1 cellular context compared by ENCODE assay signal in the genomic region with DNA sequence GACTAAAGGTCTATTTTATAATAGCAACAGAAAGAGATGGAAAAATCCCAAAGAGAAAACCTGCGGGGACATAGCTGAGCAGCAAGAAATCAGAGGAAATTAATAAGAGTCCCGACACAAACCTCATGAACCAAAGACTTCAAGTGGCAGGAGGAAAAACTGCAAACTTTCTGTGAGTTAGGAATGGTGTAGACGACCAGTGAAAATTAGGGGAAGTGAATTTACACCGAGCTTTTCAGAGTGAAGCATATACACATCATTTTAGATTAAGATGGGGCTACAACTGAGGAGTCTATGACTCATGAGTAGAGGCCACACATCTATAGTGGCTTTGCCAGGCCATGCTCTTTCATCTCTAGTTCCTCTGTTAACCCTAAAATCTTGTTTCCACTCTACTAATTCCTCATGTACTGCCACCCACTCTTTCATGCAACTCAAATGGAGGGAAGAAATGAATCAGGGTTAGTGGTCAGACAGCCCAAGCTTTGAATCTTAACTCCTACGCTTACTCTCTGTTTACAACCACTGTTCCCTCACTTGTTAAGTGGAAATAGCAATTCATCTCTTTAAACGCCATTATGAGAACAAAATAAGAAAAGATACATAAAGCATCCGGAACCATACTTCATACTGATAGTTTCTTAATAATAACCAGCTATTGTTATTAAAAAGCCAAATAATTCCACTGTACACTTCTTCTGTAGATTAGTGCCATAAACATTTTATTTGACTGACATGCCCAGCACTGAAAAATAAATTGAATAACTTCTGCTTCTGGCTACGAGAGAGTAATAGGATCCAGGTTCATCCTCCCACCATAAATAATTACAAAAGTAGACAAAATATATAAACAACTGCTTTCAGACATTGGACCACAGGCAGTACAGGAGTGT.
A peak's percentile ranks its signal among the peaks of the same experiment; 100 is the strongest.
TF ChIP-seq lines count a peak whose summit lies in the region.

No MANE protein-coding gene starts in this region.

TF ChIP-seq in GM12878, 131 proteins besides CTCF, POLR2A, EP300 and RAD21 (continued from another document and continues in another):
- TF ChIP-seq EGR1 (IDR thresholded peaks at IDR 0.05; ENCODE audit: borderline replicate concordance in 1 of 2, low read depth in 2 of 2, low read length in 2 of 2), result peak in 1 of 2 experiments; percentile 49; a peak in 1 of 3 replicates
- TF ChIP-seq FOXK2 (IDR thresholded peaks at IDR 0.05), result no peak
- TF ChIP-seq SPI1 (IDR thresholded peaks at IDR 0.05; ENCODE audit: borderline replicate concordance, insufficient read depth, low read depth, low read length), result peak; percentile 56
- no peak for TF ChIP-seq REST (IDR thresholded peaks at IDR 0.05; ENCODE audit: low read depth, low read length)
- no peak for TF ChIP-seq RCOR1 (conservative IDR thresholded peaks at IDR 0.05; ENCODE audit: low read depth, low read length)
- TF ChIP-seq PAX5 (IDR thresholded peaks at IDR 0.05; ENCODE audit: borderline replicate concordance, low read depth, low read length), result 0 out of 2 replicates have a peak, but pooled peaks have one; percentile 64
- no peak for TF ChIP-seq ZNF217 (IDR thresholded peaks at IDR 0.05)
- TF ChIP-seq RBBP5 (conservative IDR thresholded peaks at IDR 0.05), result no peak
- TF ChIP-seq HCFC1 (IDR thresholded peaks at IDR 0.05; ENCODE audit: low read length), result no peak
- no peak for TF ChIP-seq TCF3 (IDR thresholded peaks at IDR 0.05; ENCODE audit: borderline replicate concordance, insufficient read depth, low read depth, low read length)
- no peak for TF ChIP-seq TARDBP (IDR thresholded peaks at IDR 0.05; ENCODE audit: borderline replicate concordance)
- TF ChIP-seq, protein P1, sequence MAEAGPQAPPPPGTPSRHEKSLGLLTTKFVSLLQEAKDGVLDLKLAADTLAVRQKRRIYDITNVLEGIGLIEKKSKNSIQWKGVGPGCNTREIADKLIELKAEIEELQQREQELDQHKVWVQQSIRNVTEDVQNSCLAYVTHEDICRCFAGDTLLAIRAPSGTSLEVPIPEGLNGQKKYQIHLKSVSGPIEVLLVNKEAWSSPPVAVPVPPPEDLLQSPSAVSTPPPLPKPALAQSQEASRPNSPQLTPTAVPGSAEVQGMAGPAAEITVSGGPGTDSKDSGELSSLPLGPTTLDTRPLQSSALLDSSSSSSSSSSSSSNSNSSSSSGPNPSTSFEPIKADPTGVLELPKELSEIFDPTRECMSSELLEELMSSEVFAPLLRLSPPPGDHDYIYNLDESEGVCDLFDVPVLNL (IDR thresholded peaks at IDR 0.05; ENCODE audit: low read depth, low read length), result no peak
- TF ChIP-seq, protein P2, sequence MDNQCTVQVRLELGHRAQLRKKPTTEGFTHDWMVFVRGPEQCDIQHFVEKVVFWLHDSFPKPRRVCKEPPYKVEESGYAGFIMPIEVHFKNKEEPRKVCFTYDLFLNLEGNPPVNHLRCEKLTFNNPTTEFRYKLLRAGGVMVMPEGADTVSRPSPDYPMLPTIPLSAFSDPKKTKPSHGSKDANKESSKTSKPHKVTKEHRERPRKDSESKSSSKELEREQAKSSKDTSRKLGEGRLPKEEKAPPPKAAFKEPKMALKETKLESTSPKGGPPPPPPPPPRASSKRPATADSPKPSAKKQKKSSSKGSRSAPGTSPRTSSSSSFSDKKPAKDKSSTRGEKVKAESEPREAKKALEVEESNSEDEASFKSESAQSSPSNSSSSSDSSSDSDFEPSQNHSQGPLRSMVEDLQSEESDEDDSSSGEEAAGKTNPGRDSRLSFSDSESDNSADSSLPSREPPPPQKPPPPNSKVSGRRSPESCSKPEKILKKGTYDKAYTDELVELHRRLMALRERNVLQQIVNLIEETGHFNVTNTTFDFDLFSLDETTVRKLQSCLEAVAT (IDR thresholded peaks at IDR 0.05), result 0 out of 2 replicates have a peak, but pooled peaks have one; percentile 15
- no peak for TF ChIP-seq HDGF (IDR thresholded peaks at IDR 0.05)
- TF ChIP-seq EED (IDR thresholded peaks at IDR 0.05; ENCODE audit: low read depth), result peak; percentile 42; the same call in 1 of the 2 replicates
- TF ChIP-seq, protein P3, sequence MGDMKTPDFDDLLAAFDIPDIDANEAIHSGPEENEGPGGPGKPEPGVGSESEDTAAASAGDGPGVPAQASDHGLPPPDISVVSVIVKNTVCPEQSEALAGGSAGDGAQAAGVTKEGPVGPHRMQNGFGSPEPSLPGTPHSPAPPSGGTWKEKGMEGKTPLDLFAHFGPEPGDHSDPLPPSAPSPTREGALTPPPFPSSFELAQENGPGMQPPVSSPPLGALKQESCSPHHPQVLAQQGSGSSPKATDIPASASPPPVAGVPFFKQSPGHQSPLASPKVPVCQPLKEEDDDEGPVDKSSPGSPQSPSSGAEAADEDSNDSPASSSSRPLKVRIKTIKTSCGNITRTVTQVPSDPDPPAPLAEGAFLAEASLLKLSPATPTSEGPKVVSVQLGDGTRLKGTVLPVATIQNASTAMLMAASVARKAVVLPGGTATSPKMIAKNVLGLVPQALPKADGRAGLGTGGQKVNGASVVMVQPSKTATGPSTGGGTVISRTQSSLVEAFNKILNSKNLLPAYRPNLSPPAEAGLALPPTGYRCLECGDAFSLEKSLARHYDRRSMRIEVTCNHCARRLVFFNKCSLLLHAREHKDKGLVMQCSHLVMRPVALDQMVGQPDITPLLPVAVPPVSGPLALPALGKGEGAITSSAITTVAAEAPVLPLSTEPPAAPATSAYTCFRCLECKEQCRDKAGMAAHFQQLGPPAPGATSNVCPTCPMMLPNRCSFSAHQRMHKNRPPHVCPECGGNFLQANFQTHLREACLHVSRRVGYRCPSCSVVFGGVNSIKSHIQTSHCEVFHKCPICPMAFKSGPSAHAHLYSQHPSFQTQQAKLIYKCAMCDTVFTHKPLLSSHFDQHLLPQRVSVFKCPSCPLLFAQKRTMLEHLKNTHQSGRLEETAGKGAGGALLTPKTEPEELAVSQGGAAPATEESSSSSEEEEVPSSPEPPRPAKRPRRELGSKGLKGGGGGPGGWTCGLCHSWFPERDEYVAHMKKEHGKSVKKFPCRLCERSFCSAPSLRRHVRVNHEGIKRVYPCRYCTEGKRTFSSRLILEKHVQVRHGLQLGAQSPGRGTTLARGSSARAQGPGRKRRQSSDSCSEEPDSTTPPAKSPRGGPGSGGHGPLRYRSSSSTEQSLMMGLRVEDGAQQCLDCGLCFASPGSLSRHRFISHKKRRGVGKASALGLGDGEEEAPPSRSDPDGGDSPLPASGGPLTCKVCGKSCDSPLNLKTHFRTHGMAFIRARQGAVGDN (IDR thresholded peaks at IDR 0.05), result no peak
- TF ChIP-seq RFX5 (IDR thresholded peaks at IDR 0.05; ENCODE audit: low read depth, low read length), result no peak
- peak; percentile 24 for TF ChIP-seq MEF2B (IDR thresholded peaks at IDR 0.05; ENCODE audit: partially characterized antibody, poor library complexity, severe bottlenecking)
- TF ChIP-seq ZNF207 (IDR thresholded peaks at IDR 0.05; ENCODE audit: borderline replicate concordance), result no peak
- TF ChIP-seq SIX5 (IDR thresholded peaks at IDR 0.05; ENCODE audit: low read depth, low read length, severe bottlenecking), result no peak
- no peak for TF ChIP-seq CBX3 (IDR thresholded peaks at IDR 0.05; ENCODE audit: borderline replicate concordance, low read depth)
- no peak for TF ChIP-seq TBL1XR1 (IDR thresholded peaks at IDR 0.05; ENCODE audit: low read depth, low read length)
- TF ChIP-seq ZZZ3 (IDR thresholded peaks at IDR 0.05; ENCODE audit: control insufficient read depth, insufficient read length, low read depth), result no peak
- no peak for TF ChIP-seq RELB (IDR thresholded peaks at IDR 0.05; ENCODE audit: low read depth)
- TF ChIP-seq TAF1 (IDR thresholded peaks at IDR 0.05; ENCODE audit: borderline replicate concordance, low read depth, low read length), result no peak
- TF ChIP-seq, protein P4, sequence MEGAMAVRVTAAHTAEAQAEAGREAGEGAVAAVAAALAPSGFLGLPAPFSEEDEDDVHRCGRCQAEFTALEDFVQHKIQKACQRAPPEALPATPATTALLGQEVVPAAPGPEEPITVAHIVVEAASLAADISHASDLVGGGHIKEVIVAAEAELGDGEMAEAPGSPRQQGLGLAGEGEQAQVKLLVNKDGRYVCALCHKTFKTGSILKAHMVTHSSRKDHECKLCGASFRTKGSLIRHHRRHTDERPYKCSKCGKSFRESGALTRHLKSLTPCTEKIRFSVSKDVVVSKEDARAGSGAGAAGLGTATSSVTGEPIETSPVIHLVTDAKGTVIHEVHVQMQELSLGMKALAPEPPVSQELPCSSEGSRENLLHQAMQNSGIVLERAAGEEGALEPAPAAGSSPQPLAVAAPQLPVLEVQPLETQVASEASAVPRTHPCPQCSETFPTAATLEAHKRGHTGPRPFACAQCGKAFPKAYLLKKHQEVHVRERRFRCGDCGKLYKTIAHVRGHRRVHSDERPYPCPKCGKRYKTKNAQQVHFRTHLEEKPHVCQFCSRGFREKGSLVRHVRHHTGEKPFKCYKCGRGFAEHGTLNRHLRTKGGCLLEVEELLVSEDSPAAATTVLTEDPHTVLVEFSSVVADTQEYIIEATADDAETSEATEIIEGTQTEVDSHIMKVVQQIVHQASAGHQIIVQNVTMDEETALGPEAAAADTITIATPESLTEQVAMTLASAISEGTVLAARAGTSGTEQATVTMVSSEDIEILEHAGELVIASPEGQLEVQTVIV (IDR thresholded peaks at IDR 0.05; ENCODE audit: borderline replicate concordance, partially characterized antibody), result no peak
- TF ChIP-seq POLR2AphosphoS5 (IDR thresholded peaks at IDR 0.05; ENCODE audit: low read length), result no peak
- TF ChIP-seq NR2C1 (IDR thresholded peaks at IDR 0.05), result no peak
- no peak for TF ChIP-seq SIN3A (IDR thresholded peaks at IDR 0.05; ENCODE audit: low read depth, low read length)
- TF ChIP-seq ZNF384 (IDR thresholded peaks at IDR 0.05; ENCODE audit: borderline replicate concordance, low read depth, low read length), result no peak
- TF ChIP-seq RB1 (IDR thresholded peaks at IDR 0.05; ENCODE audit: borderline replicate concordance), result no peak
- no peak for TF ChIP-seq ATF3 (IDR thresholded peaks at IDR 0.05; ENCODE audit: borderline replicate concordance, extremely low read depth, low read depth, low read length)
- TF ChIP-seq NFIC (IDR thresholded peaks at IDR 0.05; ENCODE audit: low read depth, low read length), result peak; percentile 93
- no peak for TF ChIP-seq YBX1 (IDR thresholded peaks at IDR 0.05)
- TF ChIP-seq, protein P5, sequence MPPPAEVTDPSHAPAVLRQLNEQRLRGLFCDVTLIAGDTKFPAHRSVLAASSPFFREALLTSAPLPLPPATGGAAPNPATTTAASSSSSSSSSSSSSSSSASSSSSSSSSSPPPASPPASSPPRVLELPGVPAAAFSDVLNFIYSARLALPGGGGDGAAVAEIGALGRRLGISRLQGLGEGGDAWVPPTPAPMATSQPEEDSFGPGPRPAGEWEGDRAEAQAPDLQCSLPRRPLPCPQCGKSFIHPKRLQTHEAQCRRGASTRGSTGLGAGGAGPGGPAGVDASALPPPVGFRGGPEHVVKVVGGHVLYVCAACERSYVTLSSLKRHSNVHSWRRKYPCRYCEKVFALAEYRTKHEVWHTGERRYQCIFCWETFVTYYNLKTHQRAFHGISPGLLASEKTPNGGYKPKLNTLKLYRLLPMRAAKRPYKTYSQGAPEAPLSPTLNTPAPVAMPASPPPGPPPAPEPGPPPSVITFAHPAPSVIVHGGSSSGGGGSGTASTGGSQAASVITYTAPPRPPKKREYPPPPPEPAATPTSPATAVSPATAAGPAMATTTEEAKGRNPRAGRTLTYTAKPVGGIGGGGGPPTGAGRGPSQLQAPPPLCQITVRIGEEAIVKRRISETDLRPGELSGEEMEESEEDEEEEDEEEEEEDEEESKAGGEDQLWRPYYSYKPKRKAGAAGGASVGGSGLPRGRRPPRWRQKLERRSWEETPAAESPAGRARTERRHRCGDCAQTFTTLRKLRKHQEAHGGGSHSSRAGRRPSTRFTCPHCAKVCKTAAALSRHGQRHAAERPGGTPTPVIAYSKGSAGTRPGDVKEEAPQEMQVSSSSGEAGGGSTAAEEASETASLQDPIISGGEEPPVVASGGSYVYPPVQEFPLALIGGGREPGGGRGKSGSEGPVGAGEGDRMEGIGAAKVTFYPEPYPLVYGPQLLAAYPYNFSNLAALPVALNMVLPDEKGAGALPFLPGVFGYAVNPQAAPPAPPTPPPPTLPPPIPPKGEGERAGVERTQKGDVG (CRISPR knock-in tag; IDR thresholded peaks at IDR 0.05), result no peak
- TF ChIP-seq IKZF2 (IDR thresholded peaks at IDR 0.05), result peak; percentile 64 to 78; a peak in 3 of 4 replicates
